ENCODE assay signal across 1 cellular context in the genomic region with DNA sequence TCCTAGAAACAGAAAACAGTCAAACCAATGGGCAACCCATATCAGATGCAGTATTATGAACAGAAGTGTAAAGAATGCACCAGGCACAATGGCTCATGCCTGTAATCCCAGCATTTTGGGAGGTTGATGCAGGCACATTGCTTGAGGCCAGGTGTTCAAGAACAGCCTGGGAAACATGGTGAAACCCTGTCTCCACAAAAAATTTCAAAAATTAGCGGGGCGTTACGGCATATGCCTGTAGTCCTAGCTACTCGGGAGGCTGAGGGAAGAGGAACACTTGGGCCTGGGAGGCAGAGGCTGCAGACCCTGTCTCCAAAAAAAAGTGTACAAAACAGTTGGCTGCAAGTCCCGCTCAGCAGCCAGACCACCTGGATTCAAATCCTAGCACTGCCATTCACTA.
TF ChIP-seq lines count a peak whose summit lies in the region.

No MANE protein-coding gene starts in this region.

TF ChIP-seq in H1, 55 proteins besides CTCF, POLR2A, EP300 and RAD21:
- no peak for TF ChIP-seq SUZ12 (IDR thresholded peaks at IDR 0.05; ENCODE audit: low read length)
- TF ChIP-seq CBX5 (IDR thresholded peaks at IDR 0.05; ENCODE audit: low read depth, low read length), result no peak
- no peak for TF ChIP-seq BACH1 (IDR thresholded peaks at IDR 0.05; ENCODE audit: low read length)
- no peak for TF ChIP-seq ATF3 (IDR thresholded peaks at IDR 0.05; ENCODE audit: insufficient read depth, low read depth, low read length)
- no peak for TF ChIP-seq ASH2L (IDR thresholded peaks at IDR 0.05; ENCODE audit: low read length)
- no peak for TF ChIP-seq BCL11A (IDR thresholded peaks at IDR 0.05; ENCODE audit: low read depth in 2 of 2, low read length in 2 of 2)
- TF ChIP-seq EGR1 (IDR thresholded peaks at IDR 0.05; ENCODE audit: borderline replicate concordance, low read depth, low read length), result no peak
- no peak for TF ChIP-seq CHD2 (IDR thresholded peaks at IDR 0.05; ENCODE audit: low read length)
- TF ChIP-seq SIX5 (IDR thresholded peaks at IDR 0.05; ENCODE audit: low read depth, low read length), result no peak
- no peak for TF ChIP-seq POU5F1 (IDR thresholded peaks at IDR 0.05; ENCODE audit: low read depth, low read length)
- TF ChIP-seq SIRT6 (IDR thresholded peaks at IDR 0.05; ENCODE audit: low read length), result no peak
- TF ChIP-seq TAF7 (optimal IDR thresholded peaks at IDR 0.05; ENCODE audit: borderline replicate concordance, low read depth, low read length), result no peak
- TF ChIP-seq YY1 (IDR thresholded peaks at IDR 0.05; ENCODE audit: low read depth, low read length), result no peak
- TF ChIP-seq TBP (IDR thresholded peaks at IDR 0.05; ENCODE audit: low read depth, low read length), result no peak
- TF ChIP-seq KDM1A (IDR thresholded peaks at IDR 0.05; ENCODE audit: borderline replicate concordance, low read length), result no peak
- no peak for TF ChIP-seq CREB1 (IDR thresholded peaks at IDR 0.05)
- TF ChIP-seq KDM5A (IDR thresholded peaks at IDR 0.05; ENCODE audit: low read length), result no peak
- TF ChIP-seq ATF2 (IDR thresholded peaks at IDR 0.05; ENCODE audit: low read length), result no peak
- TF ChIP-seq HDAC6 (IDR thresholded peaks at IDR 0.05; ENCODE audit: low read depth, low read length), result no peak
- TF ChIP-seq TAF1 (IDR thresholded peaks at IDR 0.05; ENCODE audit: low read depth, low read length), result no peak
